ENCODE assay signal across 1 cellular context in the genomic region with DNA sequence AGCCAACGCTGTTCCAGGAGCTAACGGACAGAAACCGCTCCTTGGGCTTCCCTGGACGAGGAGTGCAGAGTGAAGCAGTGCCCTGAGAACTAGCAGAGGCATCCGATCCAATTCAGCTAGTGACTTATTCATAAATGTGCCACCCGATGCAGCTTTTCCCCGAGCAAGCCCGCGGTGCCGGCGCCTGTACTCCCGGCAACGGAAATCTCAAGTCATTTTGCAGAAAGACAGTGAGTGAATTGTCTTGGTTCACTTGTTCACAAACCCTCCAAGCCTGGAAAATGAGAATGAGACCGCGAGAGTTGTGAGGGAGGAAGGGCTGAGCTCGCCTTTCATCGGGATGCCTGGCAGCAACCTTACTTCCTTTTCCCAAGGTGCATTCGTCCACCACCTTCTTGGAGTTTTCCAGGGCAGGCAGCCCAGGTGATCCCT.
TF ChIP-seq lines count a peak whose summit lies in the region.

No MANE protein-coding gene starts in this region.

TF ChIP-seq in H1, 55 proteins besides CTCF, POLR2A, EP300 and RAD21:
- no peak for TF ChIP-seq MAFK (IDR thresholded peaks at IDR 0.05; ENCODE audit: low read depth, low read length)
- no peak for TF ChIP-seq ASH2L (IDR thresholded peaks at IDR 0.05; ENCODE audit: low read length)
- TF ChIP-seq BACH1 (IDR thresholded peaks at IDR 0.05; ENCODE audit: low read length) = no peak
- no peak for TF ChIP-seq TAF1 (IDR thresholded peaks at IDR 0.05; ENCODE audit: low read depth, low read length)
- no peak for TF ChIP-seq SP2 (IDR thresholded peaks at IDR 0.05; ENCODE audit: low read length)
- TF ChIP-seq RXRA (IDR thresholded peaks at IDR 0.05; ENCODE audit: insufficient read depth, low read depth, low read length) = no peak
- no peak for TF ChIP-seq EZH2 (IDR thresholded peaks at IDR 0.05; ENCODE audit: low read depth, low read length, severe bottlenecking)
- no peak for TF ChIP-seq CEBPB (IDR thresholded peaks at IDR 0.05; ENCODE audit: low read depth, low read length)
- TF ChIP-seq KDM4A (IDR thresholded peaks at IDR 0.05; ENCODE audit: low read depth, low read length, severe bottlenecking) = no peak
- no peak for TF ChIP-seq SAP30 (IDR thresholded peaks at IDR 0.05; ENCODE audit: insufficient read depth, insufficient replicate concordance, low read length)
- no peak for TF ChIP-seq TEAD4 (IDR thresholded peaks at IDR 0.05; ENCODE audit: low read depth, low read length)
- no peak for TF ChIP-seq SP1 (IDR thresholded peaks at IDR 0.05; ENCODE audit: low read depth, low read length)
- TF ChIP-seq TBP (IDR thresholded peaks at IDR 0.05; ENCODE audit: low read depth, low read length) = no peak
